Comparison of ENCODE assay signal across 2 cellular contexts in genomic region chr6:43911354-43911624, GRCh38.
TF ChIP-seq lines count a peak whose summit lies in the region.

No MANE protein-coding gene starts in this region.

TF ChIP-seq in HEK293, 187 proteins besides CTCF, POLR2A, EP300 and RAD21 (continued from another document):
- TF ChIP-seq ZNF280D (tag by site-specific recombination; IDR thresholded peaks at IDR 0.05): no peak
- TF ChIP-seq ZNF501 (tag by site-specific recombination; IDR thresholded peaks at IDR 0.05): no peak
- no peak for TF ChIP-seq ZBTB10 (tag by site-specific recombination; IDR thresholded peaks at IDR 0.05)
- TF ChIP-seq GLIS2 (tag by site-specific recombination; IDR thresholded peaks at IDR 0.05): 0 out of 2 replicates have a peak, but pooled peaks have one; percentile 28
- 0 out of 2 replicates have a peak, but pooled peaks have one; percentile 32 for TF ChIP-seq ZNF335 (tag by site-specific recombination; conservative IDR thresholded peaks at IDR 0.05)
- no peak for TF ChIP-seq ZNF473 (tag by site-specific recombination; IDR thresholded peaks at IDR 0.05)

TF ChIP-seq in K562, 482 proteins besides CTCF, POLR2A, EP300 and RAD21 (continues in another document):
- TF ChIP-seq ZNF518B (CRISPR knock-in tag; IDR thresholded peaks at IDR 0.05) (no peak), E2F8 (IDR thresholded peaks at IDR 0.05; ENCODE audit: low read depth, partially characterized antibody) (no peak), ZNF263 (CRISPR knock-in tag; IDR thresholded peaks at IDR 0.05; ENCODE audit: borderline replicate concordance) (no peak), DPF2 (IDR thresholded peaks at IDR 0.05) (no peak), AFF1 (IDR thresholded peaks at IDR 0.05; ENCODE audit: low read depth in 1 of 2, partially characterized antibody in 2 of 2) (no peak), HNRNPL (IDR thresholded peaks at IDR 0.05; ENCODE audit: low read depth, low read length) (no peak), ELF2 (CRISPR knock-in tag; IDR thresholded peaks at IDR 0.05) (no peak), ZNF282 (CRISPR knock-in tag; IDR thresholded peaks at IDR 0.05) (no peak), ZNF140 (CRISPR knock-in tag; IDR thresholded peaks at IDR 0.05) (no peak), ETV1 (tag; conservative IDR thresholded peaks at IDR 0.05; ENCODE audit: low read depth) (peak; percentile 54; the same call in 1 of the 2 replicates), XRCC3 (IDR thresholded peaks at IDR 0.05) (no peak), SRSF3 (IDR thresholded peaks at IDR 0.05; ENCODE audit: insufficient read depth, low read length) (0 out of 2 replicates have a peak, but pooled peaks have one; percentile 45), ZNF124 (CRISPR knock-in tag; IDR thresholded peaks at IDR 0.05) (no peak), CTBP1 (IDR thresholded peaks at IDR 0.05; ENCODE audit: borderline replicate concordance) (no peak), HMG20A (CRISPR knock-in tag; conservative IDR thresholded peaks at IDR 0.05) (no peak), NFIX (CRISPR knock-in tag; IDR thresholded peaks at IDR 0.05; ENCODE audit: low read depth) (no peak), SMAD2 (IDR thresholded peaks at IDR 0.05; ENCODE audit: low read depth, low read length) (no peak), THRA (IDR thresholded peaks at IDR 0.05) (no peak), CREB3 (tag; conservative IDR thresholded peaks at IDR 0.05; ENCODE audit: low read depth) (no peak), PHF21A (IDR thresholded peaks at IDR 0.05; ENCODE audit: borderline replicate concordance, low read depth) (no peak), HDAC2 (IDR thresholded peaks at IDR 0.05) (no peak), MECOM (CRISPR knock-in tag; IDR thresholded peaks at IDR 0.05) (no peak), ZNF766 (CRISPR knock-in tag; conservative IDR thresholded peaks at IDR 0.05) (no peak), ZNF584 (CRISPR knock-in tag; IDR thresholded peaks at IDR 0.05; ENCODE audit: low read depth) (peak; percentile 53), TCF15 (CRISPR knock-in tag; IDR thresholded peaks at IDR 0.05) (no peak), ZNF830 (CRISPR knock-in tag; IDR thresholded peaks at IDR 0.05) (no peak), MEIS2 (IDR thresholded peaks at IDR 0.05; ENCODE audit: partially characterized antibody) (no peak), MED1 (CRISPR knock-in tag; IDR thresholded peaks at IDR 0.05; ENCODE audit: borderline replicate concordance) (no peak), MBD1 (CRISPR knock-in tag; IDR thresholded peaks at IDR 0.05) (no peak), ETV6 (IDR thresholded peaks at IDR 0.05; ENCODE audit: borderline replicate concordance in 1 of 2, low read depth in 2 of 2, low read length in 1 of 2) (no peak), ETV6 (CRISPR knock-in tag; IDR thresholded peaks at IDR 0.05; ENCODE audit: borderline replicate concordance) (no peak), ZNF57 (CRISPR knock-in tag; IDR thresholded peaks at IDR 0.05) (no peak), ZFP30 (CRISPR knock-in tag; IDR thresholded peaks at IDR 0.05; ENCODE audit: borderline replicate concordance) (no peak), ZKSCAN3 (CRISPR knock-in tag; IDR thresholded peaks at IDR 0.05) (no peak), SMAD4 (CRISPR knock-in tag; conservative IDR thresholded peaks at IDR 0.05) (no peak), SNAPC5 (CRISPR knock-in tag; IDR thresholded peaks at IDR 0.05) (no peak), FOXO4 (CRISPR knock-in tag; IDR thresholded peaks at IDR 0.05) (peak; percentile 21; the same call in 1 of the 2 replicates), CHD4 (IDR thresholded peaks at IDR 0.05; ENCODE audit: insufficient read depth, insufficient replicate concordance, low read depth, low read length, poor library complexity, severe bottlenecking) (no peak), ZNF551 (CRISPR knock-in tag; IDR thresholded peaks at IDR 0.05) (no peak), ZNF561 (CRISPR knock-in tag; conservative IDR thresholded peaks at IDR 0.05) (0 out of 2 replicates have a peak, but pooled peaks have one; percentile 2), MEF2A (IDR thresholded peaks at IDR 0.05; ENCODE audit: control insufficient read depth, low read depth, low read length) (no peak), THAP12 (CRISPR knock-in tag; IDR thresholded peaks at IDR 0.05) (no peak), RCOR1 (IDR thresholded peaks at IDR 0.05; ENCODE audit: borderline replicate concordance in 1 of 2, low read depth in 2 of 2, low read length in 2 of 2) (no peak), POLR2G (IDR thresholded peaks at IDR 0.05; ENCODE audit: low read depth, low read length) (peak; percentile 18; the same call in 1 of the 2 replicates), BMI1 (IDR thresholded peaks at IDR 0.05; ENCODE audit: low read length) (no peak)
